In genomic region chr18:7454429-7454828, GRCh38 we compare ENCODE assay signal across 9 cellular contexts.
"Had no signal": no experiment of that assay in that cellular context is flagged by ENCODE, and none has a peak within 500 bp of the region (broad histone marks: within the 10 kb centered on the region; RNA-seq: fewer than 3 reads in every experiment).

No MANE protein-coding gene starts in this region.

- H3K27ac ChIP-seq: GM23248, HL-60 had no signal

- H3K4me1 ChIP-seq: HAP-1 had no signal

- FAIRE-seq: K562 had no signal

- H3K4me3 ChIP-seq: GM23248, HAP-1, K562 had no signal

- ATAC-seq: HCT116, K562 had no signal

- H3K4me3 Mint-ChIP-seq: HFFc6 had no signal

- H3K27ac Mint-ChIP-seq: HFFc6 had no signal

- H2AFZ ChIP-seq: GM23248 had no signal

- H3K9me3 ChIP-seq: HAP-1 had no signal

- DNase-seq: GM23248, GOT3, H7, HFFc6, IMR-90 had no signal

- H3K36me3 ChIP-seq: HAP-1 had no signal

- H3K9me3 Mint-ChIP-seq: HFFc6 had no signal

- H3K9ac ChIP-seq: GM23248 had no signal
